Comparison of ENCODE assay signal across 8 cellular contexts in genomic region chr19:52962394-52963228, GRCh38. TPM values are rescaled to one million over a fixed set of nuclear protein-coding genes. Genes with fewer than 3 reads are reported as not detected.
A peak's percentile ranks its signal among the peaks of the same experiment; 100 is the strongest.
DNase-seq lines count a peak whose midpoint lies in the region; ATAC-seq and TF ChIP-seq lines count a peak whose summit lies in the region.

TSS of gene ZNF816 (minus strand) at chr19:52962881. CDS start at chr19:52956089, 6,792 bp downstream.

- H3K4me1 ChIP-seq in A673 (ENCODE audit: insufficient read depth, low read length, poor library complexity, severe bottlenecking) (no peaks in the 10 kb centered on the region), spleen (peaks cover 4 to 26% (median 22%) of the 10 kb centered on the region in 6 donors)

- peaks cover 42% of the 10 kb centered on the region for H3K36me3 Mint-ChIP-seq in activated B cell treated with CpG ODN at 0.5 μM for 24 hours (ENCODE audit: low read depth)

- H3K4me1 Mint-ChIP-seq in activated B cell treated with CpG ODN at 0.5 μM for 24 hours = peaks cover 31% of the 10 kb centered on the region

- POLR2A ChIA-PET in A673 (lab: Charles Lee; ENCODE audit: low non-redundant PET) (no interaction called here), activated B cell treated with CpG ODN at 0.5 μM for 24 hours (lab: Charles Lee) (interaction anchor here (0.6 to 2.1 kb wide), 12 partner anchors 20 to 830 kb away, joined by 3 to 9 read pairs (median 3); partner anchors contain the start of gene PPP2R1A)

- DNase-seq in A673 (ENCODE audit: low spot score) (peak; percentile 96), NCI-H2196 (lab: John Stamatoyannopoulos, UW; ENCODE audit: unreplicated experiment) (peak; percentile 81), activated B cell treated with CpG ODN at 0.5 μM for 24 hours (peak; percentile 97), iris pigment epithelial cell (ENCODE audit: low read depth) (peak; percentile 96), spleen (peak; percentile 100)
- peak; percentile 95 for DNase-seq in central memory CD4-positive, alpha-beta T cell

- TF ChIP-seq CTCF in A673 (conservative IDR thresholded peaks at IDR 0.05; ENCODE audit: low read depth, low read length) = no peak
- no peak for TF ChIP-seq CTCF in activated B cell treated with CpG ODN at 0.5 μM for 24 hours (IDR thresholded peaks at IDR 0.05)
- peak in 1 of 11 experiments; percentile 9 for TF ChIP-seq CTCF in spleen (IDR thresholded peaks at IDR 0.05 in 8 of 11, conservative IDR thresholded peaks at IDR 0.05 in 3 of 11)

- ATAC-seq in GM18867 (IDR thresholded peaks at IDR 0.05; ENCODE audit: unreplicated experiment) (peak; percentile 98), HG03095 (IDR thresholded peaks at IDR 0.05; ENCODE audit: unreplicated experiment) (peak; percentile 97), activated B cell treated with CpG ODN at 0.5 μM for 24 hours (ENCODE audit: low read depth) (peak; percentile 99)

- peak within 1 kb of the TSS; percentile 94 for H3K4me3 Mint-ChIP-seq in activated B cell treated with CpG ODN at 0.5 μM for 24 hours

- H3K27ac ChIP-seq in A673 (ENCODE audit: low read depth, low read length, poor library complexity, severe bottlenecking) (peak within 1 kb of the TSS; percentile 55), spleen (peak within 1 kb of the TSS; percentile 65 to 89 (median 84))

- no peaks in the 10 kb centered on the region for H3K27me3 Mint-ChIP-seq in activated B cell treated with CpG ODN at 0.5 μM for 24 hours

- no TSS peak for BruUV-seq in A673 (replicated peaks; lab: Mats Ljungman, UMichigan)

- peaks cover 20% of the 10 kb centered on the region for H3K9me3 Mint-ChIP-seq in activated B cell treated with CpG ODN at 0.5 μM for 24 hours

- WGBS in spleen, 5 donors = 0 to 1% (median 1%) methylated on average over 41 to 55 of the region's 55 CpGs

- H3K36me3 ChIP-seq in A673 (ENCODE audit: insufficient read depth, low read length, poor library complexity, severe bottlenecking) (no peaks in the 10 kb centered on the region), spleen (peaks cover 0 to 35% (median 16%) of the 10 kb centered on the region in 6 donors)

- intact Hi-C loops in A673 (cut with micrococcal nuclease; ENCODE audit: unreplicated experiment) (no loop called here), activated B cell treated with CpG ODN at 0.5 μM for 24 hours (cut with micrococcal nuclease) (loop anchor here (1.0 to 5.0 kb wide), 10 partner anchors 20 to 425 kb away; partner anchors contain the start of genes ZNF160, ZNF320, ZNF468 and ZNF525), spleen (cut with DNase I; ENCODE audit: low total_unique reads) (no loop called here)

- H3K27ac Mint-ChIP-seq in activated B cell treated with CpG ODN at 0.5 μM for 24 hours = peak within 1 kb of the TSS; percentile 92

- H3K27me3 ChIP-seq in A673 (replicated peaks; ENCODE audit: insufficient read depth, low read depth, low read length, poor library complexity) (no peaks in the 10 kb centered on the region), spleen (replicated peaks in 1 of 7) (no peaks in the 10 kb centered on the region)

- CTCF ChIA-PET in A673 (lab: Charles Lee) (no interaction called here), activated B cell treated with CpG ODN at 0.5 μM for 24 hours (lab: Charles Lee) (interaction anchor here (1.7 kb wide), 1 partner anchor 31 kb away, joined by 4 read pairs; no protein-coding TSS in a partner anchor)

- H3K4me3 ChIP-seq in A673 (ENCODE audit: low read depth, low read length, poor library complexity, severe bottlenecking) (peak within 1 kb of the TSS; percentile 52), spleen (peak within 1 kb of the TSS; percentile 64 to 93 (median 83))

- H3K9me3 ChIP-seq in A673 (ENCODE audit: low read depth, low read length, poor library complexity, severe bottlenecking) = peaks cover 33% of the 10 kb centered on the region
- H3K9me3 ChIP-seq in spleen = peaks cover 0 to 57% (median 43%) of the 10 kb centered on the region in 8 donors

- TF ChIP-seq POLR2A in spleen (IDR thresholded peaks at IDR 0.05) = peak in 1 of 3 donors; percentile 13

RNA-seq across cellular contexts. Expression of gene ZNF816, which starts in this region (rescaled TPM):
- total RNA-seq in A673 (2021) (6.4 and 6.6 TPM in 2 replicates), activated B cell treated with CpG ODN at 0.5 μM for 24 hours (17.0 and 18.0 TPM in 2 replicates), spleen (10 to 100 TPM in 5 of 7 donors, 1 to 10 TPM in 2; 8.1 to 16.1 (median 12.5) TPM)
- polyA plus RNA-seq in spleen = 1 to 10 TPM; 4.1 to 7.2 (median 4.7) TPM

Comparison
In these comparisons a context has a peak if more than half of its experiments do, and no peak if none do; other contexts are left out.
1. Peak in every context shown above with its lines: DNase-seq, ATAC-seq, H3K4me3 ChIP-seq and H3K27ac ChIP-seq.